In the genomic region with DNA sequence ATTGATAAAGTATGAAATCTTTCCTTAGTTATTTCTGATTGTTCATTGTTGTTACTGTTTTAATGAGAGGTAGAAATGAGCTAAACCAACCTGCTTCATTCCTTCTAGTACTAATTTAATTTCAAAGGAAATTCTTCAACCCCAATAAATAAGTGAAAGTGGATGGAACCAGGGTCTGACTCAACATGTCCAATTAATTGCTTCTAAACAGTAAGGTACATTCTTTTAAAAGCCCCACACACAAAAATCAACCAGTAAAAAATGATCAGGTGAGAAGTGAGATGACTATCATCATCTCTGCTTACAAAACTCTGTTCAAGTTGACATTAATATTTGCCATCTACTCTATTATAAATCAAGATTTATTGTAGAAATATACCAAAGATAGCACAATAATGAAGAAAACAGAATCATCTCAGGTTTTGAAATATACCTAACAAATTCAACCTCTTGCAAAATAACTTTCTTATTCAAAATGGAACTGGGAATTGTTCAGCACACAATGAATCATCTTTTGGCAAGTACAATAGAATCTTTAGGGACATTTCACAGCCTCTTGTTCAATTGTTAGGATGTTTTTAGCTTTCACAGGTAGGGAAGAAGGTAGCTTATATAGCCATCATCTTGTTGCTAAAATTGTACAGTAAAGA, we compare ENCODE assay signal across 14 cellular contexts.
DNase-seq lines count a peak whose midpoint lies in the region; ATAC-seq and TF ChIP-seq lines count a peak whose summit lies in the region.
"Had no signal": no experiment of that assay in that cellular context is flagged by ENCODE, and none has a peak within 500 bp of the region (broad histone marks: within the 10 kb centered on the region; RNA-seq: fewer than 3 reads in every experiment).

No MANE protein-coding gene starts in this region.

- no peak overlapping the region for H3K4me3 ChIP-seq in HEK293 (ENCODE audit: low read depth, low read length)
- no peak overlapping the region for H3K4me3 ChIP-seq in brain microvascular endothelial cell (ENCODE audit: low read depth, low read length)
- no peak overlapping the region for H3K4me3 ChIP-seq in tibial artery
- H3K4me3 ChIP-seq: adrenal gland had no signal

- H3K27ac ChIP-seq in HEK293 (ENCODE audit: extremely low read depth, low read depth, low read length) (no peak overlapping the region), brain microvascular endothelial cell (peak overlapping the region; percentile 63), tibial artery (peak overlapping the region; percentile 3 to 20)
- H3K27ac ChIP-seq: adrenal gland had no signal

- no peak overlapping the region for H3K4me3 Mint-ChIP-seq in activated CD8-positive, alpha-beta T cell treated with anti-CD3 and anti-CD28 coated beads for 36 hours
- H3K4me3 Mint-ChIP-seq: effector memory CD8-positive, alpha-beta T cell had no signal

- in situ Hi-C loops in brain microvascular endothelial cell (cut with HindIII; ENCODE audit: low pct_ligation_motif_present, low sequenced_read_pairs) = no loop called here
- in situ Hi-C loops in GM13977 (cut with MboI; ENCODE audit: low pct_unique_long_range_greater_than_20kb, low sequenced_read_pairs, unreplicated experiment) = loop anchor here (25.0 kb wide), 1 partner anchor 651 kb away; no protein-coding TSS in a partner anchor

- intact Hi-C loops in tibial artery (cut with DNase I; ENCODE audit: low total_unique reads) = loop anchor here (2.0 to 10.0 kb wide), 3 partner anchors 309 to 739 kb away; no protein-coding TSS in a partner anchor
- intact Hi-C loops in activated CD8-positive, alpha-beta T cell treated with anti-CD3 and anti-CD28 coated beads for 36 hours (cut with micrococcal nuclease) = loop anchor here (10.0 kb wide), 2 partner anchors 649 to 739 kb away; no protein-coding TSS in a partner anchor

- no peaks in the 10 kb centered on the region for H3K27me3 ChIP-seq in brain microvascular endothelial cell (replicated peaks)
- no peaks in the 10 kb centered on the region for H3K27me3 ChIP-seq in tibial artery
- H3K27me3 ChIP-seq: adrenal gland had no signal

- no peaks in the 10 kb centered on the region for H3K9me3 Mint-ChIP-seq in activated CD8-positive, alpha-beta T cell treated with anti-CD3 and anti-CD28 coated beads for 36 hours
- H3K9me3 Mint-ChIP-seq: effector memory CD8-positive, alpha-beta T cell had no signal

- H3K27ac Mint-ChIP-seq in activated CD8-positive, alpha-beta T cell treated with anti-CD3 and anti-CD28 coated beads for 36 hours = no peak overlapping the region

- CTCF ChIA-PET in HEK293 (lab: Yijun Ruan, JAX) = interaction anchor here (0.7 to 2.6 kb wide), 7 partner anchors 15 to 864 kb away, joined by 3 to 33 read pairs (median 7); partner anchors contain the start of gene SSBP2
- CTCF ChIA-PET in activated CD8-positive, alpha-beta T cell treated with anti-CD3 and anti-CD28 coated beads for 36 hours (lab: Charles Lee) = interaction anchor here (0.6 to 1.5 kb wide), 4 partner anchors 18 to 797 kb away, joined by 3 to 4 read pairs (median 4); no protein-coding TSS in a partner anchor

- ATAC-seq in activated CD8-positive, alpha-beta T cell treated with anti-CD3 and anti-CD28 coated beads for 36 hours = no peak
- ATAC-seq: effector memory CD8-positive, alpha-beta T cell had no signal

- peaks cover 8% of the 10 kb centered on the region for H3K4me1 Mint-ChIP-seq in activated CD8-positive, alpha-beta T cell treated with anti-CD3 and anti-CD28 coated beads for 36 hours (ENCODE audit: low read depth)

- H3K4me1 ChIP-seq in HEK293 (ENCODE audit: control insufficient read depth, insufficient read depth, low read length) = peaks cover 19% of the 10 kb centered on the region
- H3K4me1 ChIP-seq in tibial artery = peaks cover 0 to 24% (median 14%) of the 10 kb centered on the region in 4 donors

- no peaks in the 10 kb centered on the region for H3K27me3 Mint-ChIP-seq in activated CD8-positive, alpha-beta T cell treated with anti-CD3 and anti-CD28 coated beads for 36 hours
- H3K27me3 Mint-ChIP-seq: effector memory CD8-positive, alpha-beta T cell had no signal

- no peak for TF ChIP-seq CTCF in HEK293 (tag by site-specific recombination; IDR thresholded peaks at IDR 0.05)
- no peak for TF ChIP-seq CTCF in brain microvascular endothelial cell (IDR thresholded peaks at IDR 0.05; ENCODE audit: low read depth, low read length, missing control alignments)
- no peak for TF ChIP-seq CTCF in tibial artery (IDR thresholded peaks at IDR 0.05)
- TF ChIP-seq CTCF in activated CD8-positive, alpha-beta T cell treated with anti-CD3 and anti-CD28 coated beads for 36 hours (IDR thresholded peaks at IDR 0.05) = no peak
- TF ChIP-seq CTCF in GM13977 (IDR thresholded peaks at IDR 0.05; ENCODE audit: extremely low read depth, insufficient read depth, missing control alignments) = no peak

- DNase-seq in brain microvascular endothelial cell (no peak), inferior parietal cortex (ENCODE audit: extremely low spot score) (peak; percentile 26), tibial artery (no peak), SK-N-DZ (ENCODE audit: low spot score) (no peak), GM13977 (ENCODE audit: low spot score) (no peak)
- no peak for DNase-seq in activated CD8-positive, alpha-beta T cell treated with anti-CD3 and anti-CD28 coated beads for 36 hours
- DNase-seq: activated CD8-positive, alpha-beta memory T cell treated with anti-CD3 and anti-CD28 coated beads, Interleukin-2, amount 50 U/mL, for 4 hours; adrenal gland; COR-L47; effector memory CD8-positive, alpha-beta T cell; NCI-H187 treated with DMSO at 0.1 percent for 48 hours; NCI-H774; SHP77 had no signal

- H3K9me3 ChIP-seq in HEK293 (ENCODE audit: control insufficient read depth, insufficient read depth, low read depth, low read length) (no peaks in the 10 kb centered on the region), tibial artery (no peaks in the 10 kb centered on the region)
- H3K9me3 ChIP-seq: adrenal gland had no signal

- POLR2A ChIA-PET in HEK293 (lab: Yijun Ruan, JAX) = interaction anchor here (1.2 kb wide), 1 partner anchor 192 kb away, joined by 3 read pairs; the partner anchor contains the start of gene ATG10
- POLR2A ChIA-PET in activated CD8-positive, alpha-beta T cell treated with anti-CD3 and anti-CD28 coated beads for 36 hours (lab: Charles Lee) = interaction anchor here (1.8 kb wide), 1 partner anchor 114 kb away, joined by 4 read pairs; the partner anchor contains the start of gene RPS23

- peaks cover 2% of the 10 kb centered on the region for H3K36me3 Mint-ChIP-seq in activated CD8-positive, alpha-beta T cell treated with anti-CD3 and anti-CD28 coated beads for 36 hours (ENCODE audit: low read depth)

- no peaks in the 10 kb centered on the region for H3K36me3 ChIP-seq in HEK293 (ENCODE audit: control insufficient read depth in 2 of 2, insufficient read depth in 1 of 2, low read length in 2 of 2)
- H3K36me3 ChIP-seq in brain microvascular endothelial cell (replicated peaks) = no peaks in the 10 kb centered on the region
- H3K36me3 ChIP-seq in tibial artery = no peaks in the 10 kb centered on the region
- H3K36me3 ChIP-seq: adrenal gland had no signal

TF ChIP-seq in HEK293, 187 proteins besides CTCF, POLR2A, EP300 and RAD21:
- no peak for TF ChIP-seq ZNF184 (tag by site-specific recombination; IDR thresholded peaks at IDR 0.05)
- TF ChIP-seq, protein P1, sequence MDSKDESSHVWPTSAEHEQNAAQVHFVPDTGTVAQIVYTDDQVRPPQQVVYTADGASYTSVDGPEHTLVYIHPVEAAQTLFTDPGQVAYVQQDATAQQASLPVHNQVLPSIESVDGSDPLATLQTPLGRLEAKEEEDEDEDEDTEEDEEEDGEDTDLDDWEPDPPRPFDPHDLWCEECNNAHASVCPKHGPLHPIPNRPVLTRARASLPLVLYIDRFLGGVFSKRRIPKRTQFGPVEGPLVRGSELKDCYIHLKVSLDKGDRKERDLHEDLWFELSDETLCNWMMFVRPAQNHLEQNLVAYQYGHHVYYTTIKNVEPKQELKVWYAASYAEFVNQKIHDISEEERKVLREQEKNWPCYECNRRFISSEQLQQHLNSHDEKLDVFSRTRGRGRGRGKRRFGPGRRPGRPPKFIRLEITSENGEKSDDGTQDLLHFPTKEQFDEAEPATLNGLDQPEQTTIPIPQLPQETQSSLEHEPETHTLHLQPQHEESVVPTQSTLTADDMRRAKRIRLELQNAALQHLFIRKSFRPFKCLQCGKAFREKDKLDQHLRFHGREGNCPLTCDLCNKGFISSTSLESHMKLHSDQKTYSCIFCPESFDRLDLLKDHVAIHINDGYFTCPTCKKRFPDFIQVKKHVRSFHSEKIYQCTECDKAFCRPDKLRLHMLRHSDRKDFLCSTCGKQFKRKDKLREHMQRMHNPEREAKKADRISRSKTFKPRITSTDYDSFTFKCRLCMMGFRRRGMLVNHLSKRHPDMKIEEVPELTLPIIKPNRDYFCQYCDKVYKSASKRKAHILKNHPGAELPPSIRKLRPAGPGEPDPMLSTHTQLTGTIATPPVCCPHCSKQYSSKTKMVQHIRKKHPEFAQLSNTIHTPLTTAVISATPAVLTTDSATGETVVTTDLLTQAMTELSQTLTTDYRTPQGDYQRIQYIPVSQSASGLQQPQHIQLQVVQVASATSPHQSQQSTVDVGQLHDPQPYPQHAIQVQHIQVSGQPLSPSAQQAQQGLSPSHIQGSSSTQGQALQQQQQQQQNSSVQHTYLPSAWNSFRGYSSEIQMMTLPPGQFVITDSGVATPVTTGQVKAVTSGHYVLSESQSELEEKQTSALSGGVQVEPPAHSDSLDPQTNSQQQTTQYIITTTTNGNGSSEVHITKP (tag by site-specific recombination; IDR thresholded peaks at IDR 0.05) = peak; percentile 64
